In genomic region chr19:3455960-3456601, GRCh38 we compare ENCODE assay signal across 15 cellular contexts. TPM values are rescaled to one million over a fixed set of nuclear protein-coding genes. Genes with fewer than 3 reads are reported as not detected.
DNase-seq lines count a peak whose midpoint lies in the region; TF ChIP-seq lines count a peak whose summit lies in the region.
"Had no signal": no experiment of that assay in that cellular context is flagged by ENCODE, and none has a peak within 500 bp of the region (broad histone marks: within the 10 kb centered on the region; RNA-seq: fewer than 3 reads in every experiment).

No MANE protein-coding gene starts in this region.

- H4K20me1 ChIP-seq in BLaER1 treated with 17β-estradiol and CSF1 and Interleukin-3, amounts not matched to agents 10 nM and 100 nM, result peaks cover 64 to 100% (median 92%) of the 10 kb centered on the region in 11 experiments

- no peak for TF ChIP-seq POLR2A in testis (IDR thresholded peaks at IDR 0.05)

- 84 to 87% methylated on average over 37 of the region's 37 CpGs for WGBS in testis, 2 donors

- no peaks in the 10 kb centered on the region for H3K27me3 ChIP-seq in BLaER1 treated with 17β-estradiol and CSF1 and Interleukin-3, amounts not matched to agents 10 nM and 100 nM
- H3K27me3 ChIP-seq in muscle layer of colon (ENCODE audit: control insufficient read depth in 1 of 2, insufficient read depth in 2 of 2, low read length in 2 of 2) (no peaks in the 10 kb centered on the region), testis (no peaks in the 10 kb centered on the region)

- peak overlapping the region in 7 of 11 experiments; percentile 1 to 41 (median 28); a peak in 6 of 22 replicates for H3K9ac ChIP-seq in BLaER1 treated with 17β-estradiol and CSF1 and Interleukin-3, amounts not matched to agents 10 nM and 100 nM
- H3K9ac ChIP-seq in muscle layer of colon (ENCODE audit: low read length), result no peak overlapping the region

- peaks cover 67 to 93% (median 75%) of the 10 kb centered on the region in 11 experiments for H3K36me3 ChIP-seq in BLaER1 treated with 17β-estradiol and CSF1 and Interleukin-3, amounts not matched to agents 10 nM and 100 nM
- H3K36me3 ChIP-seq in muscle layer of colon (ENCODE audit: insufficient read depth, low read length), result peaks cover 40% of the 10 kb centered on the region
- H3K36me3 ChIP-seq in testis (ENCODE audit: low read depth, missing control alignments), result no peaks in the 10 kb centered on the region

- H3K9me3 ChIP-seq in BLaER1 treated with 17β-estradiol and CSF1 and Interleukin-3, amounts not matched to agents 10 nM and 100 nM (replicated peaks in 1 of 11), result no peaks in the 10 kb centered on the region
- H3K9me3 ChIP-seq in muscle layer of colon (ENCODE audit: low read length) (no peaks in the 10 kb centered on the region), testis (no peaks in the 10 kb centered on the region)

- H3K4me2 ChIP-seq in BLaER1 treated with 17β-estradiol and CSF1 and Interleukin-3, amounts not matched to agents 10 nM and 100 nM, result peak overlapping the region; percentile 35 to 90 (median 80); a peak in 21 of 22 replicates

- no peak overlapping the region for H3K4me3 ChIP-seq in BLaER1 treated with 17β-estradiol and CSF1 and Interleukin-3, amounts not matched to agents 10 nM and 100 nM
- H3K4me3 ChIP-seq in muscle layer of colon (ENCODE audit: low read depth in 1 of 2, low read length in 2 of 2) (no peak overlapping the region), testis (no peak overlapping the region)

- DNase-seq in NCI-H69 (lab: John Stamatoyannopoulos, UW), result peak; percentile 35
- DNase-seq in testis, result no peak
- no peak for DNase-seq in T-helper 9 cell
- DNase-seq in stimulated activated CD8-positive, alpha-beta memory T cell treated with anti-CD3 and anti-CD28 coated beads, Interleukin-4, amount 100 ng/mL, for 48 hours, result no peak
- no peak for DNase-seq in germinal center (ENCODE audit: low spot score)
- DNase-seq: C1 segment of cervical spinal cord; DMS 273 treated with DMSO at 0.1 percent for 48 hours; NCI-H1436 treated with DMSO at 0.1 percent for 48 hours; NCI-H2081; NCI-H2227 treated with DMSO at 0.1 percent for 48 hours; NCI-H526; NK-92 treated with Interleukin-12 subunit alpha and Interleukin-12 subunit beta, amount 100 ng/mL, for 24 hours had no signal

- intact Hi-C loops in testis (cut with DNase I; ENCODE audit: low total_unique reads), result no loop called here

- peaks cover 49 to 65% (median 56%) of the 10 kb centered on the region in 10 experiments for H3K4me1 ChIP-seq in BLaER1 treated with 17β-estradiol and CSF1 and Interleukin-3, amounts not matched to agents 10 nM and 100 nM
- H3K4me1 ChIP-seq in muscle layer of colon (ENCODE audit: insufficient read depth, low read length), result peaks cover 38% of the 10 kb centered on the region
- H3K4me1 ChIP-seq in testis, result peaks cover 44% of the 10 kb centered on the region

- no peak overlapping the region for H3K27ac ChIP-seq in BLaER1 treated with 17β-estradiol and CSF1 and Interleukin-3, amounts not matched to agents 10 nM and 100 nM
- H3K27ac ChIP-seq in muscle layer of colon (ENCODE audit: low read depth, low read length) (peak overlapping the region; percentile 83), testis (peak overlapping the region; percentile 19 to 88)

- TF ChIP-seq CTCF in testis (IDR thresholded peaks at IDR 0.05), result no peak

RNA-seq across cellular contexts. Expression of gene SMIM24, which starts 24.2 kb away (rescaled TPM):
- 1 to 10 TPM; 1.3 to 3.1 TPM for total RNA-seq in testis
- 10.1 TPM for polyA plus RNA-seq in testis (ENCODE audit: insufficient read depth, low read depth, low replicate concordance)
- polyA plus RNA-seq: IgD-negative memory B cell had no signal

RNA-seq across cellular contexts. Expression of gene SMIM44, which starts 27.2 kb away (rescaled TPM):
- total RNA-seq in testis, result not detected
- polyA plus RNA-seq in testis (ENCODE audit: insufficient read depth, low read depth, low replicate concordance), result not detected
- polyA plus RNA-seq: IgD-negative memory B cell had no signal

RNA-seq across cellular contexts. Expression of gene DOHH, which starts 44.4 kb away (rescaled TPM):
- 10 to 100 TPM; 23.5 to 29.1 TPM for total RNA-seq in testis
- polyA plus RNA-seq in testis (ENCODE audit: insufficient read depth, low read depth, low replicate concordance), result 10.7 TPM

RNA-seq across cellular contexts. Expression of gene FZR1, which starts 50.0 kb away (rescaled TPM):
- total RNA-seq in testis, result 10 to 100 TPM; 91.2 to 95.1 TPM
- 123 TPM for polyA plus RNA-seq in testis (ENCODE audit: insufficient read depth, low read depth, low replicate concordance)

Comparison
In these comparisons a context has a peak if more than half of its experiments do, and no peak if none do; other contexts are left out.
1. H3K27ac ChIP-seq: peak in muscle layer of colon (single experiment) and testis (2 of 2); none in BLaER1 treated with 17β-estradiol and CSF1 and Interleukin-3, amounts not matched to agents 10 nM and 100 nM (0 of 11).